In the genomic region with DNA sequence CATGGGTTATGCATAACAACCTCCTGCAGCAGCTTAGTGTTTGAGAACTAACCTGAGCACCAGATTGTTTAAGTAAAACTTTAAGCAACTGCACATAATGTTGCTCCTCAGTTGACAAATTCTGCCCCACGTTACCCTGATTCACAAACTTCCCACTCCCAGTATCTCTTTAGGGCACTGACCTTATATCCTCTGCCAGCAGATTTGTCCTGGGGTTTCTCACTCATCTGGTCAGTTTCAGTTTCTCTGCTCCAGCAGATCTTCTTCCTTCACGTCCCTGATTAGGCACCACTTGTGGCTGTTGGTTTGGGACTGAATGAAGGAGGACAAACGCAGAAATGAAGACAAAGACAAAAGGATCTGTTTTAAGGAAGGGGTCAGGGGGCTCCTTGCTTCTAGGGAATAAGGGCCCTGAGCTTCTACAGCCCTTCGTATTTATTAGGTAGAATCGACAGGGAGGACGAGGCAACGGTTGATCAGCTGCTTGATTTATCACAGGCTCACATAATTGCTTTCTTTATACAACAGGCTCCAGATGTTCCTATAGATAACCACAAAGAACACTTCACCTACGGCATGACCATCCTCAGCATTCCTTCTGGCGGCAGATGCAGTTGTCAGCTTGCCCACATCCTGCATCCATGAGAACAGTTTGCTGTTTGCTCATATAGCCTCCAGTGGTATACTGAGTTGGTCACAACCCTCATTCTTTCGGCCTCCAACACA, we compare ENCODE assay signal across 1 cellular context.
TF ChIP-seq lines count a peak whose summit lies in the region.

No MANE protein-coding gene starts in this region.

TF ChIP-seq in HepG2, 621 proteins besides CTCF, POLR2A, EP300 and RAD21 (continues in another document):
- TF ChIP-seq SAP130 (CRISPR knock-in tag; IDR thresholded peaks at IDR 0.05; ENCODE audit: low read depth) (peak; percentile 11; the same call in 1 of the 2 replicates), BCL3 (CRISPR knock-in tag; IDR thresholded peaks at IDR 0.05) (no peak), NR3C1 (CRISPR knock-in tag; IDR thresholded peaks at IDR 0.05) (no peak), ZNF737 (CRISPR knock-in tag; IDR thresholded peaks at IDR 0.05; ENCODE audit: borderline replicate concordance) (no peak), ZNF770 (CRISPR knock-in tag; IDR thresholded peaks at IDR 0.05) (no peak), ZNF460 (CRISPR knock-in tag; IDR thresholded peaks at IDR 0.05; ENCODE audit: borderline replicate concordance) (no peak), SP5 (CRISPR knock-in tag; IDR thresholded peaks at IDR 0.05; ENCODE audit: borderline replicate concordance, low read depth) (no peak), ZNF510 (CRISPR knock-in tag; IDR thresholded peaks at IDR 0.05; ENCODE audit: low read depth) (no peak), CREB1 (IDR thresholded peaks at IDR 0.05) (no peak), CREB1 (CRISPR knock-in tag; IDR thresholded peaks at IDR 0.05) (peak; percentile 16; the same call in 1 of the 2 replicates), ZNF839 (CRISPR knock-in tag; IDR thresholded peaks at IDR 0.05; ENCODE audit: borderline replicate concordance) (no peak), ZNF7 (CRISPR knock-in tag; IDR thresholded peaks at IDR 0.05) (no peak), ERF (CRISPR knock-in tag; IDR thresholded peaks at IDR 0.05) (0 out of 2 replicates have a peak, but pooled peaks have one; percentile 16), HHEX (CRISPR knock-in tag; IDR thresholded peaks at IDR 0.05) (no peak), ZNF343 (CRISPR knock-in tag; IDR thresholded peaks at IDR 0.05) (no peak), ZFP36L1 (CRISPR knock-in tag; IDR thresholded peaks at IDR 0.05) (no peak), ZNF136 (CRISPR knock-in tag; IDR thresholded peaks at IDR 0.05; ENCODE audit: low read depth) (0 out of 2 replicates have a peak, but pooled peaks have one; percentile 19), ZNF644 (CRISPR knock-in tag; IDR thresholded peaks at IDR 0.05; ENCODE audit: low read depth) (no peak), MTA3 (CRISPR knock-in tag; IDR thresholded peaks at IDR 0.05) (no peak), ZBTB21 (CRISPR knock-in tag; IDR thresholded peaks at IDR 0.05) (no peak), ZNF432 (CRISPR knock-in tag; IDR thresholded peaks at IDR 0.05; ENCODE audit: borderline replicate concordance) (no peak), DPF2 (CRISPR knock-in tag; IDR thresholded peaks at IDR 0.05; ENCODE audit: borderline replicate concordance, low read depth) (no peak), MEF2D (CRISPR knock-in tag; IDR thresholded peaks at IDR 0.05) (no peak), JARID2 (CRISPR knock-in tag; IDR thresholded peaks at IDR 0.05; ENCODE audit: insufficient replicate concordance) (no peak), ZFY (CRISPR knock-in tag; IDR thresholded peaks at IDR 0.05) (no peak), KAT7 (CRISPR knock-in tag; IDR thresholded peaks at IDR 0.05; ENCODE audit: borderline replicate concordance) (no peak), SIN3A (IDR thresholded peaks at IDR 0.05; ENCODE audit: borderline replicate concordance, low read depth, low read length) (no peak), ZNF747 (CRISPR knock-in tag; IDR thresholded peaks at IDR 0.05; ENCODE audit: borderline replicate concordance) (no peak; the same call in 1 of the 2 replicates), NFE2 (CRISPR knock-in tag; IDR thresholded peaks at IDR 0.05) (no peak), REXO4 (CRISPR knock-in tag; IDR thresholded peaks at IDR 0.05; ENCODE audit: borderline replicate concordance) (no peak), ZNF547 (CRISPR knock-in tag; IDR thresholded peaks at IDR 0.05) (0 out of 2 replicates have a peak, but pooled peaks have one; percentile 22), ZNF589 (CRISPR knock-in tag; conservative IDR thresholded peaks at IDR 0.05) (no peak), MEIS1 (CRISPR knock-in tag; IDR thresholded peaks at IDR 0.05; ENCODE audit: borderline replicate concordance) (no peak), SMAD3 (CRISPR knock-in tag; IDR thresholded peaks at IDR 0.05) (no peak), HDAC1 (CRISPR knock-in tag; IDR thresholded peaks at IDR 0.05) (0 out of 2 replicates have a peak, but pooled peaks have one; percentile 18), NCOA2 (CRISPR knock-in tag; IDR thresholded peaks at IDR 0.05) (no peak), ZNF143 (CRISPR knock-in tag; IDR thresholded peaks at IDR 0.05) (no peak), SSRP1 (CRISPR knock-in tag; IDR thresholded peaks at IDR 0.05) (no peak), ZNF788 (CRISPR knock-in tag; IDR thresholded peaks at IDR 0.05; ENCODE audit: borderline replicate concordance) (no peak), ZC3H4 (CRISPR knock-in tag; IDR thresholded peaks at IDR 0.05; ENCODE audit: borderline replicate concordance) (no peak), ESRRA (CRISPR knock-in tag; IDR thresholded peaks at IDR 0.05; ENCODE audit: low read depth) (no peak), MAZ (IDR thresholded peaks at IDR 0.05; ENCODE audit: borderline replicate concordance, low read depth, low read length) (no peak), MAZ (CRISPR knock-in tag; IDR thresholded peaks at IDR 0.05; ENCODE audit: low read depth) (no peak), CEBPG (CRISPR knock-in tag; IDR thresholded peaks at IDR 0.05) (no peak)
- TF ChIP-seq, protein P1, sequence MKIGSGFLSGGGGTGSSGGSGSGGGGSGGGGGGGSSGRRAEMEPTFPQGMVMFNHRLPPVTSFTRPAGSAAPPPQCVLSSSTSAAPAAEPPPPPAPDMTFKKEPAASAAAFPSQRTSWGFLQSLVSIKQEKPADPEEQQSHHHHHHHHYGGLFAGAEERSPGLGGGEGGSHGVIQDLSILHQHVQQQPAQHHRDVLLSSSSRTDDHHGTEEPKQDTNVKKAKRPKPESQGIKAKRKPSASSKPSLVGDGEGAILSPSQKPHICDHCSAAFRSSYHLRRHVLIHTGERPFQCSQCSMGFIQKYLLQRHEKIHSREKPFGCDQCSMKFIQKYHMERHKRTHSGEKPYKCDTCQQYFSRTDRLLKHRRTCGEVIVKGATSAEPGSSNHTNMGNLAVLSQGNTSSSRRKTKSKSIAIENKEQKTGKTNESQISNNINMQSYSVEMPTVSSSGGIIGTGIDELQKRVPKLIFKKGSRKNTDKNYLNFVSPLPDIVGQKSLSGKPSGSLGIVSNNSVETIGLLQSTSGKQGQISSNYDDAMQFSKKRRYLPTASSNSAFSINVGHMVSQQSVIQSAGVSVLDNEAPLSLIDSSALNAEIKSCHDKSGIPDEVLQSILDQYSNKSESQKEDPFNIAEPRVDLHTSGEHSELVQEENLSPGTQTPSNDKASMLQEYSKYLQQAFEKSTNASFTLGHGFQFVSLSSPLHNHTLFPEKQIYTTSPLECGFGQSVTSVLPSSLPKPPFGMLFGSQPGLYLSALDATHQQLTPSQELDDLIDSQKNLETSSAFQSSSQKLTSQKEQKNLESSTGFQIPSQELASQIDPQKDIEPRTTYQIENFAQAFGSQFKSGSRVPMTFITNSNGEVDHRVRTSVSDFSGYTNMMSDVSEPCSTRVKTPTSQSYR (CRISPR knock-in tag; IDR thresholded peaks at IDR 0.05; ENCODE audit: borderline replicate concordance), result no peak
- TF ChIP-seq, protein P2, sequence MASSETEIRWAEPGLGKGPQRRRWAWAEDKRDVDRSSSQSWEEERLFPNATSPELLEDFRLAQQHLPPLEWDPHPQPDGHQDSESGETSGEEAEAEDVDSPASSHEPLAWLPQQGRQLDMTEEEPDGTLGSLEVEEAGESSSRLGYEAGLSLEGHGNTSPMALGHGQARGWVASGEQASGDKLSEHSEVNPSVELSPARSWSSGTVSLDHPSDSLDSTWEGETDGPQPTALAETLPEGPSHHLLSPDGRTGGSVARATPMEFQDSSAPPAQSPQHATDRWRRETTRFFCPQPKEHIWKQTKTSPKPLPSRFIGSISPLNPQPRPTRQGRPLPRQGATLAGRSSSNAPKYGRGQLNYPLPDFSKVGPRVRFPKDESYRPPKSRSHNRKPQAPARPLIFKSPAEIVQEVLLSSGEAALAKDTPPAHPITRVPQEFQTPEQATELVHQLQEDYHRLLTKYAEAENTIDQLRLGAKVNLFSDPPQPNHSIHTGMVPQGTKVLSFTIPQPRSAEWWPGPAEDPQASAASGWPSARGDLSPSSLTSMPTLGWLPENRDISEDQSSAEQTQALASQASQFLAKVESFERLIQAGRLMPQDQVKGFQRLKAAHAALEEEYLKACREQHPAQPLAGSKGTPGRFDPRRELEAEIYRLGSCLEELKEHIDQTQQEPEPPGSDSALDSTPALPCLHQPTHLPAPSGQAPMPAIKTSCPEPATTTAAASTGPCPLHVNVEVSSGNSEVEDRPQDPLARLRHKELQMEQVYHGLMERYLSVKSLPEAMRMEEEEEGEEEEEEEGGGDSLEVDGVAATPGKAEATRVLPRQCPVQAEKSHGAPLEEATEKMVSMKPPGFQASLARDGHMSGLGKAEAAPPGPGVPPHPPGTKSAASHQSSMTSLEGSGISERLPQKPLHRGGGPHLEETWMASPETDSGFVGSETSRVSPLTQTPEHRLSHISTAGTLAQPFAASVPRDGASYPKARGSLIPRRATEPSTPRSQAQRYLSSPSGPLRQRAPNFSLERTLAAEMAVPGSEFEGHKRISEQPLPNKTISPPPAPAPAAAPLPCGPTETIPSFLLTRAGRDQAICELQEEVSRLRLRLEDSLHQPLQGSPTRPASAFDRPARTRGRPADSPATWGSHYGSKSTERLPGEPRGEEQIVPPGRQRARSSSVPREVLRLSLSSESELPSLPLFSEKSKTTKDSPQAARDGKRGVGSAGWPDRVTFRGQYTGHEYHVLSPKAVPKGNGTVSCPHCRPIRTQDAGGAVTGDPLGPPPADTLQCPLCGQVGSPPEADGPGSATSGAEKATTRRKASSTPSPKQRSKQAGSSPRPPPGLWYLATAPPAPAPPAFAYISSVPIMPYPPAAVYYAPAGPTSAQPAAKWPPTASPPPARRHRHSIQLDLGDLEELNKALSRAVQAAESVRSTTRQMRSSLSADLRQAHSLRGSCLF (CRISPR knock-in tag; IDR thresholded peaks at IDR 0.05; ENCODE audit: borderline replicate concordance), result no peak
- TF ChIP-seq, protein P3, sequence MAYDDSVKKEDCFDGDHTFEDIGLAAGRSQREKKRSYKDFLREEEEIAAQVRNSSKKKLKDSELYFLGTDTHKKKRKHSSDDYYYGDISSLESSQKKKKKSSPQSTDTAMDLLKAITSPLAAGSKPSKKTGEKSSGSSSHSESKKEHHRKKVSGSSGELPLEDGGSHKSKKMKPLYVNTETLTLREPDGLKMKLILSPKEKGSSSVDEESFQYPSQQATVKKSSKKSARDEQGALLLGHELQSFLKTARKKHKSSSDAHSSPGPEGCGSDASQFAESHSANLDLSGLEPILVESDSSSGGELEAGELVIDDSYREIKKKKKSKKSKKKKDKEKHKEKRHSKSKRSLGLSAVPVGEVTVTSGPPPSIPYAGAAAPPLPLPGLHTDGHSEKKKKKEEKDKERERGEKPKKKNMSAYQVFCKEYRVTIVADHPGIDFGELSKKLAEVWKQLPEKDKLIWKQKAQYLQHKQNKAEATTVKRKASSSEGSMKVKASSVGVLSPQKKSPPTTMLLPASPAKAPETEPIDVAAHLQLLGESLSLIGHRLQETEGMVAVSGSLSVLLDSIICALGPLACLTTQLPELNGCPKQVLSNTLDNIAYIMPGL (CRISPR knock-in tag; IDR thresholded peaks at IDR 0.05; ENCODE audit: borderline replicate concordance in 1 of 2, low read depth in 1 of 2), result no peak
- TF ChIP-seq, protein P4, sequence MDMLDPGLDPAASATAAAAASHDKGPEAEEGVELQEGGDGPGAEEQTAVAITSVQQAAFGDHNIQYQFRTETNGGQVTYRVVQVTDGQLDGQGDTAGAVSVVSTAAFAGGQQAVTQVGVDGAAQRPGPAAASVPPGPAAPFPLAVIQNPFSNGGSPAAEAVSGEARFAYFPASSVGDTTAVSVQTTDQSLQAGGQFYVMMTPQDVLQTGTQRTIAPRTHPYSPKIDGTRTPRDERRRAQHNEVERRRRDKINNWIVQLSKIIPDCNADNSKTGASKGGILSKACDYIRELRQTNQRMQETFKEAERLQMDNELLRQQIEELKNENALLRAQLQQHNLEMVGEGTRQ (IDR thresholded peaks at IDR 0.05; ENCODE audit: low read depth, low read length), result no peak
- TF ChIP-seq, protein P4 (CRISPR knock-in tag; IDR thresholded peaks at IDR 0.05; ENCODE audit: borderline replicate concordance), result no peak
- TF ChIP-seq, protein P5, sequence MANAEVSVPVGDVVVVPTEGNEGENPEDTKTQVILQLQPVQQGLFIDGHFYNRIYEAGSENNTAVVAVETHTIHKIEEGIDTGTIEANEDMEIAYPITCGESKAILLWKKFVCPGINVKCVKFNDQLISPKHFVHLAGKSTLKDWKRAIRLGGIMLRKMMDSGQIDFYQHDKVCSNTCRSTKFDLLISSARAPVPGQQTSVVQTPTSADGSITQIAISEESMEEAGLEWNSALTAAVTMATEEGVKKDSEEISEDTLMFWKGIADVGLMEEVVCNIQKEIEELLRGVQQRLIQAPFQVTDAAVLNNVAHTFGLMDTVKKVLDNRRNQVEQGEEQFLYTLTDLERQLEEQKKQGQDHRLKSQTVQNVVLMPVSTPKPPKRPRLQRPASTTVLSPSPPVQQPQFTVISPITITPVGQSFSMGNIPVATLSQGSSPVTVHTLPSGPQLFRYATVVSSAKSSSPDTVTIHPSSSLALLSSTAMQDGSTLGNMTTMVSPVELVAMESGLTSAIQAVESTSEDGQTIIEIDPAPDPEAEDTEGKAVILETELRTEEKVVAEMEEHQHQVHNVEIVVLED (CRISPR knock-in tag; IDR thresholded peaks at IDR 0.05; ENCODE audit: borderline replicate concordance), result 0 out of 2 replicates have a peak, but pooled peaks have one; percentile 28
